In the genomic region with DNA sequence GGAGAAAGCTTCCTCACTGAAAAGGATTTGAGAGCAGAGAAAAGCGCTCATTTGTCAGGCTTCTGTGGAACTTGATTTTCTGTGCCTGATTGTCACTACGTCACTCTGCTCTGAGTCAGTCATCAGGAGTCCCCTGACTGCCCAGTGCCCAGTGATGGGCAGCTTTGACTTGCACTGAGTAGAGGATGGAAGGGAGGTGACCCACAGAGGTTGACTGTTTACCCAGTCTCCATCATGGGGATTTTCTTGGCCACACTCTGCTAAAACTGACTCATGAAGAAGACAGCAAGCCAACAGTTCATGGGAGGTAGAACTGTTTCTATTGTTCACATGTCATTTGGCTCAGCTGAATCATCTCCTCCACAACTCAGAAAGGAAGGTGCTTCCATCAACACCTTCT, we compare ENCODE assay signal across 1 cellular context.
TF ChIP-seq lines count a peak whose summit lies in the region.

No MANE protein-coding gene starts in this region.

TF ChIP-seq in K562, 482 proteins besides CTCF, POLR2A, EP300 and RAD21 (continued from another document):
- TF ChIP-seq, protein P1, sequence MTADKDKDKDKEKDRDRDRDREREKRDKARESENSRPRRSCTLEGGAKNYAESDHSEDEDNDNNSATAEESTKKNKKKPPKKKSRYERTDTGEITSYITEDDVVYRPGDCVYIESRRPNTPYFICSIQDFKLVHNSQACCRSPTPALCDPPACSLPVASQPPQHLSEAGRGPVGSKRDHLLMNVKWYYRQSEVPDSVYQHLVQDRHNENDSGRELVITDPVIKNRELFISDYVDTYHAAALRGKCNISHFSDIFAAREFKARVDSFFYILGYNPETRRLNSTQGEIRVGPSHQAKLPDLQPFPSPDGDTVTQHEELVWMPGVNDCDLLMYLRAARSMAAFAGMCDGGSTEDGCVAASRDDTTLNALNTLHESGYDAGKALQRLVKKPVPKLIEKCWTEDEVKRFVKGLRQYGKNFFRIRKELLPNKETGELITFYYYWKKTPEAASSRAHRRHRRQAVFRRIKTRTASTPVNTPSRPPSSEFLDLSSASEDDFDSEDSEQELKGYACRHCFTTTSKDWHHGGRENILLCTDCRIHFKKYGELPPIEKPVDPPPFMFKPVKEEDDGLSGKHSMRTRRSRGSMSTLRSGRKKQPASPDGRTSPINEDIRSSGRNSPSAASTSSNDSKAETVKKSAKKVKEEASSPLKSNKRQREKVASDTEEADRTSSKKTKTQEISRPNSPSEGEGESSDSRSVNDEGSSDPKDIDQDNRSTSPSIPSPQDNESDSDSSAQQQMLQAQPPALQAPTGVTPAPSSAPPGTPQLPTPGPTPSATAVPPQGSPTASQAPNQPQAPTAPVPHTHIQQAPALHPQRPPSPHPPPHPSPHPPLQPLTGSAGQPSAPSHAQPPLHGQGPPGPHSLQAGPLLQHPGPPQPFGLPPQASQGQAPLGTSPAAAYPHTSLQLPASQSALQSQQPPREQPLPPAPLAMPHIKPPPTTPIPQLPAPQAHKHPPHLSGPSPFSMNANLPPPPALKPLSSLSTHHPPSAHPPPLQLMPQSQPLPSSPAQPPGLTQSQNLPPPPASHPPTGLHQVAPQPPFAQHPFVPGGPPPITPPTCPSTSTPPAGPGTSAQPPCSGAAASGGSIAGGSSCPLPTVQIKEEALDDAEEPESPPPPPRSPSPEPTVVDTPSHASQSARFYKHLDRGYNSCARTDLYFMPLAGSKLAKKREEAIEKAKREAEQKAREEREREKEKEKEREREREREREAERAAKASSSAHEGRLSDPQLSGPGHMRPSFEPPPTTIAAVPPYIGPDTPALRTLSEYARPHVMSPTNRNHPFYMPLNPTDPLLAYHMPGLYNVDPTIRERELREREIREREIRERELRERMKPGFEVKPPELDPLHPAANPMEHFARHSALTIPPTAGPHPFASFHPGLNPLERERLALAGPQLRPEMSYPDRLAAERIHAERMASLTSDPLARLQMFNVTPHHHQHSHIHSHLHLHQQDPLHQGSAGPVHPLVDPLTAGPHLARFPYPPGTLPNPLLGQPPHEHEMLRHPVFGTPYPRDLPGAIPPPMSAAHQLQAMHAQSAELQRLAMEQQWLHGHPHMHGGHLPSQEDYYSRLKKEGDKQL (CRISPR knock-in tag; IDR thresholded peaks at IDR 0.05; ENCODE audit: borderline replicate concordance), result no peak
- no peak for TF ChIP-seq FOXP1 (CRISPR knock-in tag; IDR thresholded peaks at IDR 0.05)
- TF ChIP-seq ZNF175 (CRISPR knock-in tag; IDR thresholded peaks at IDR 0.05; ENCODE audit: low read depth), result 0 out of 2 replicates have a peak, but pooled peaks have one; percentile 43
- no peak for TF ChIP-seq SIN3B (IDR thresholded peaks at IDR 0.05; ENCODE audit: low read depth)
- TF ChIP-seq, protein P2, sequence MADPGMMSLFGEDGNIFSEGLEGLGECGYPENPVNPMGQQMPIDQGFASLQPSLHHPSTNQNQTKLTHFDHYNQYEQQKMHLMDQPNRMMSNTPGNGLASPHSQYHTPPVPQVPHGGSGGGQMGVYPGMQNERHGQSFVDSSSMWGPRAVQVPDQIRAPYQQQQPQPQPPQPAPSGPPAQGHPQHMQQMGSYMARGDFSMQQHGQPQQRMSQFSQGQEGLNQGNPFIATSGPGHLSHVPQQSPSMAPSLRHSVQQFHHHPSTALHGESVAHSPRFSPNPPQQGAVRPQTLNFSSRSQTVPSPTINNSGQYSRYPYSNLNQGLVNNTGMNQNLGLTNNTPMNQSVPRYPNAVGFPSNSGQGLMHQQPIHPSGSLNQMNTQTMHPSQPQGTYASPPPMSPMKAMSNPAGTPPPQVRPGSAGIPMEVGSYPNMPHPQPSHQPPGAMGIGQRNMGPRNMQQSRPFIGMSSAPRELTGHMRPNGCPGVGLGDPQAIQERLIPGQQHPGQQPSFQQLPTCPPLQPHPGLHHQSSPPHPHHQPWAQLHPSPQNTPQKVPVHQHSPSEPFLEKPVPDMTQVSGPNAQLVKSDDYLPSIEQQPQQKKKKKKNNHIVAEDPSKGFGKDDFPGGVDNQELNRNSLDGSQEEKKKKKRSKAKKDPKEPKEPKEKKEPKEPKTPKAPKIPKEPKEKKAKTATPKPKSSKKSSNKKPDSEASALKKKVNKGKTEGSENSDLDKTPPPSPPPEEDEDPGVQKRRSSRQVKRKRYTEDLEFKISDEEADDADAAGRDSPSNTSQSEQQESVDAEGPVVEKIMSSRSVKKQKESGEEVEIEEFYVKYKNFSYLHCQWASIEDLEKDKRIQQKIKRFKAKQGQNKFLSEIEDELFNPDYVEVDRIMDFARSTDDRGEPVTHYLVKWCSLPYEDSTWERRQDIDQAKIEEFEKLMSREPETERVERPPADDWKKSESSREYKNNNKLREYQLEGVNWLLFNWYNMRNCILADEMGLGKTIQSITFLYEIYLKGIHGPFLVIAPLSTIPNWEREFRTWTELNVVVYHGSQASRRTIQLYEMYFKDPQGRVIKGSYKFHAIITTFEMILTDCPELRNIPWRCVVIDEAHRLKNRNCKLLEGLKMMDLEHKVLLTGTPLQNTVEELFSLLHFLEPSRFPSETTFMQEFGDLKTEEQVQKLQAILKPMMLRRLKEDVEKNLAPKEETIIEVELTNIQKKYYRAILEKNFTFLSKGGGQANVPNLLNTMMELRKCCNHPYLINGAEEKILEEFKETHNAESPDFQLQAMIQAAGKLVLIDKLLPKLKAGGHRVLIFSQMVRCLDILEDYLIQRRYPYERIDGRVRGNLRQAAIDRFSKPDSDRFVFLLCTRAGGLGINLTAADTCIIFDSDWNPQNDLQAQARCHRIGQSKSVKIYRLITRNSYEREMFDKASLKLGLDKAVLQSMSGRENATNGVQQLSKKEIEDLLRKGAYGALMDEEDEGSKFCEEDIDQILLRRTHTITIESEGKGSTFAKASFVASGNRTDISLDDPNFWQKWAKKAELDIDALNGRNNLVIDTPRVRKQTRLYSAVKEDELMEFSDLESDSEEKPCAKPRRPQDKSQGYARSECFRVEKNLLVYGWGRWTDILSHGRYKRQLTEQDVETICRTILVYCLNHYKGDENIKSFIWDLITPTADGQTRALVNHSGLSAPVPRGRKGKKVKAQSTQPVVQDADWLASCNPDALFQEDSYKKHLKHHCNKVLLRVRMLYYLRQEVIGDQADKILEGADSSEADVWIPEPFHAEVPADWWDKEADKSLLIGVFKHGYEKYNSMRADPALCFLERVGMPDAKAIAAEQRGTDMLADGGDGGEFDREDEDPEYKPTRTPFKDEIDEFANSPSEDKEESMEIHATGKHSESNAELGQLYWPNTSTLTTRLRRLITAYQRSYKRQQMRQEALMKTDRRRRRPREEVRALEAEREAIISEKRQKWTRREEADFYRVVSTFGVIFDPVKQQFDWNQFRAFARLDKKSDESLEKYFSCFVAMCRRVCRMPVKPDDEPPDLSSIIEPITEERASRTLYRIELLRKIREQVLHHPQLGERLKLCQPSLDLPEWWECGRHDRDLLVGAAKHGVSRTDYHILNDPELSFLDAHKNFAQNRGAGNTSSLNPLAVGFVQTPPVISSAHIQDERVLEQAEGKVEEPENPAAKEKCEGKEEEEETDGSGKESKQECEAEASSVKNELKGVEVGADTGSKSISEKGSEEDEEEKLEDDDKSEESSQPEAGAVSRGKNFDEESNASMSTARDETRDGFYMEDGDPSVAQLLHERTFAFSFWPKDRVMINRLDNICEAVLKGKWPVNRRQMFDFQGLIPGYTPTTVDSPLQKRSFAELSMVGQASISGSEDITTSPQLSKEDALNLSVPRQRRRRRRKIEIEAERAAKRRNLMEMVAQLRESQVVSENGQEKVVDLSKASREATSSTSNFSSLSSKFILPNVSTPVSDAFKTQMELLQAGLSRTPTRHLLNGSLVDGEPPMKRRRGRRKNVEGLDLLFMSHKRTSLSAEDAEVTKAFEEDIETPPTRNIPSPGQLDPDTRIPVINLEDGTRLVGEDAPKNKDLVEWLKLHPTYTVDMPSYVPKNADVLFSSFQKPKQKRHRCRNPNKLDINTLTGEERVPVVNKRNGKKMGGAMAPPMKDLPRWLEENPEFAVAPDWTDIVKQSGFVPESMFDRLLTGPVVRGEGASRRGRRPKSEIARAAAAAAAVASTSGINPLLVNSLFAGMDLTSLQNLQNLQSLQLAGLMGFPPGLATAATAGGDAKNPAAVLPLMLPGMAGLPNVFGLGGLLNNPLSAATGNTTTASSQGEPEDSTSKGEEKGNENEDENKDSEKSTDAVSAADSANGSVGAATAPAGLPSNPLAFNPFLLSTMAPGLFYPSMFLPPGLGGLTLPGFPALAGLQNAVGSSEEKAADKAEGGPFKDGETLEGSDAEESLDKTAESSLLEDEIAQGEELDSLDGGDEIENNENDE (IDR thresholded peaks at IDR 0.05; ENCODE audit: low read depth, low read length), result no peak
- TF ChIP-seq, protein P3, sequence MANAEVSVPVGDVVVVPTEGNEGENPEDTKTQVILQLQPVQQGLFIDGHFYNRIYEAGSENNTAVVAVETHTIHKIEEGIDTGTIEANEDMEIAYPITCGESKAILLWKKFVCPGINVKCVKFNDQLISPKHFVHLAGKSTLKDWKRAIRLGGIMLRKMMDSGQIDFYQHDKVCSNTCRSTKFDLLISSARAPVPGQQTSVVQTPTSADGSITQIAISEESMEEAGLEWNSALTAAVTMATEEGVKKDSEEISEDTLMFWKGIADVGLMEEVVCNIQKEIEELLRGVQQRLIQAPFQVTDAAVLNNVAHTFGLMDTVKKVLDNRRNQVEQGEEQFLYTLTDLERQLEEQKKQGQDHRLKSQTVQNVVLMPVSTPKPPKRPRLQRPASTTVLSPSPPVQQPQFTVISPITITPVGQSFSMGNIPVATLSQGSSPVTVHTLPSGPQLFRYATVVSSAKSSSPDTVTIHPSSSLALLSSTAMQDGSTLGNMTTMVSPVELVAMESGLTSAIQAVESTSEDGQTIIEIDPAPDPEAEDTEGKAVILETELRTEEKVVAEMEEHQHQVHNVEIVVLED (CRISPR knock-in tag; IDR thresholded peaks at IDR 0.05), result no peak
- TF ChIP-seq CCNT2 (IDR thresholded peaks at IDR 0.05; ENCODE audit: borderline replicate concordance, extremely low read depth, insufficient read length, low read depth, low read length), result no peak
- no peak for TF ChIP-seq EGR1 (conservative IDR thresholded peaks at IDR 0.05)
- TF ChIP-seq FOSL1 (tag; conservative IDR thresholded peaks at IDR 0.05), result peak; percentile 34; the same call in 1 of the 2 replicates
- no peak for TF ChIP-seq ZEB2 (IDR thresholded peaks at IDR 0.05)
- TF ChIP-seq ZNF23 (CRISPR knock-in tag; IDR thresholded peaks at IDR 0.05), result no peak
- TF ChIP-seq BCL6 (CRISPR knock-in tag; IDR thresholded peaks at IDR 0.05), result no peak
- no peak for TF ChIP-seq NBN (IDR thresholded peaks at IDR 0.05; ENCODE audit: low read depth)
- TF ChIP-seq XRCC4 (IDR thresholded peaks at IDR 0.05; ENCODE audit: extremely low read depth, insufficient read depth, insufficient read length), result no peak
